8 cellular contexts compared by ENCODE assay signal in the genomic region with DNA sequence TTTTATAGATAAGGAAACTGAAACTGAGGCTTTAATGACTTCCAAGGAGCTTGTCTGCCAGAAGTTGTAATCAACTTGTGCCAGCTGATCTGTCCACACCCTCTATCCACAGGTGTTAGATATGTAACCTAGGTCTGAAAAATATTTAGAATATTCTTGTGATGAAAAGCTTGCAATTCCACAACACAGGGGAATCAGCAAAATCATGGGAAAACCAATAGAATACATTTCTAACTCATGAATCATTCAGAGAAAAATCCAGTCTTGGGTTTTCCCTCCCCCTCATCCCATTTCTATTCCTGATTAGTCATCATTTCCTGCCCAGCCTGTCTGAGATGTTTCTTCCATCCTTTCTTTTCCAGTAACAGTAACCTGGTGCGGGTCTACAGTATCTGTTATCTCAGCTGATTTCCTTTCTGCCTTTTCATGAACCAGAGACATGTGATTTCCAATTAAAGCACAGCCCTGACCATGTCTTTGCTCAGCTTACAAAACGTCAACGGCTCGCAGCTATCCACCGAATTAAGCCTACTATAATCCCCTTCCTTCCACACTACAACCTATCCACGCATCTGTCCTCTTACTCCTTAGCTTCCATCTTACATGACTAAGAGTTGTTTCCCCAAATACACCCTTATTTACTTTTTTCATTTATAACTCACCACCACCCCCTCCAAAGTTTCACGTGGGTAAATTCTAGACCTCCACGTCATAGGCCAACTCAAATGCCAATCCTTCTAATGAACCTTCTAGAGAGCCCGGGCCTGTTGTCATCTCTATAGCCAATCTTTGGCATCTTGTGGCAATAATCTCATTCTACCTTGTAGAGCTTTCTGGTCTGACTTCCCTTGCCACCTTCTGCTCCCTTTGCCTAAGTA. TPM values are rescaled to one million over a fixed set of nuclear protein-coding genes. Genes with fewer than 3 reads are reported as not detected.
A peak's percentile ranks its signal among the peaks of the same experiment; 100 is the strongest.
DNase-seq lines count a peak whose midpoint lies in the region; ATAC-seq and TF ChIP-seq lines count a peak whose summit lies in the region.

No MANE protein-coding gene starts in this region.

- H3K27ac ChIP-seq in WERI-Rb-1 (peak overlapping the region; percentile 99), esophagus squamous epithelium (peak overlapping the region; percentile 86 to 94 (median 92))

- intact Hi-C loops in esophagus squamous epithelium (cut with DNase I): no loop called here
- intact Hi-C loops in natural killer cell (cut with micrococcal nuclease): loop anchor here (1.0 to 2.0 kb wide), 3 partner anchors 69 to 286 kb away; a partner anchor contains a TSS

- no peak for TF ChIP-seq POLR2A in esophagus squamous epithelium (IDR thresholded peaks at IDR 0.05)

- no peaks in the 10 kb centered on the region for H3K9me3 Mint-ChIP-seq in natural killer cell

- TF ChIP-seq CTCF in WERI-Rb-1 (IDR thresholded peaks at IDR 0.05; ENCODE audit: low read depth, low read length) (no peak), esophagus squamous epithelium (IDR thresholded peaks at IDR 0.05) (no peak), natural killer cell (IDR thresholded peaks at IDR 0.05) (no peak)

- H3K36me3 Mint-ChIP-seq in natural killer cell: no peaks in the 10 kb centered on the region

- peaks cover 0 to 4% of the 10 kb centered on the region in 2 donors for H3K27me3 Mint-ChIP-seq in natural killer cell (ENCODE audit: low read depth in 2 of 2)

- H3K27ac Mint-ChIP-seq in natural killer cell: peak overlapping the region; percentile 88 to 98

- H3K4me1 ChIP-seq in esophagus squamous epithelium: peaks cover 12 to 50% (median 21%) of the 10 kb centered on the region in 3 donors

- 5 to 9% methylated on average over 9 of the region's 9 CpGs for WGBS in esophagus squamous epithelium, 2 donors

- DNase-seq in DMS53 (lab: John Stamatoyannopoulos, UW): peak; percentile 73
- peak; percentile 92 for DNase-seq in HS-5 (ENCODE audit: low read depth)
- DNase-seq in WERI-Rb-1: peak; percentile 68
- no peak for DNase-seq in esophagus squamous epithelium (lab: John Stamatoyannopoulos, UW)
- DNase-seq in natural killer cell: no peak
- no peak for DNase-seq in NCI-H1930 (lab: John Stamatoyannopoulos, UW)

- H3K36me3 ChIP-seq in WERI-Rb-1 (peaks cover 24% of the 10 kb centered on the region), esophagus squamous epithelium (no peaks in the 10 kb centered on the region)

- ATAC-seq in GM19351 (IDR thresholded peaks at IDR 0.05; ENCODE audit: unreplicated experiment) (peak; percentile 10), natural killer cell (peak; percentile 5 to 13 (median 7)), GM18520 (IDR thresholded peaks at IDR 0.05; ENCODE audit: unreplicated experiment) (no peak)

- H3K9me3 ChIP-seq in WERI-Rb-1 (ENCODE audit: severe bottlenecking): no peaks in the 10 kb centered on the region
- H3K9me3 ChIP-seq in esophagus squamous epithelium: no peaks in the 10 kb centered on the region

- H3K4me3 ChIP-seq in WERI-Rb-1 (ENCODE audit: low read depth, low read length) (peak overlapping the region; percentile 96), esophagus squamous epithelium (peak overlapping the region; percentile 55 to 93 (median 80))

- H3K27me3 ChIP-seq in WERI-Rb-1 (ENCODE audit: insufficient read depth, low read depth, severe bottlenecking) (no peaks in the 10 kb centered on the region), esophagus squamous epithelium (no peaks in the 10 kb centered on the region)

- peaks cover 10 to 11% of the 10 kb centered on the region in 2 donors for H3K4me1 Mint-ChIP-seq in natural killer cell

- H3K4me3 Mint-ChIP-seq in natural killer cell: peak overlapping the region; percentile 94

RNA-seq across cellular contexts. Expression of a gene that starts 1.0 kb away (rescaled TPM):
- total RNA-seq in esophagus squamous epithelium (10 to 100 TPM in 1 of 4 donors, 1 to 10 TPM in 3; 4.4 to 19.0 (median 6.9) TPM), natural killer cell (10 to 100 TPM; 17.6 to 28.5 (median 20.9) TPM)

Comparison
In these comparisons a context has a peak if more than half of its experiments do, and no peak if none do; other contexts are left out.
1. DNase-seq: peak in DMS53 (single experiment), HS-5 (single experiment) and WERI-Rb-1 (single experiment); none in esophagus squamous epithelium (single experiment), natural killer cell (single experiment) and NCI-H1930 (0 of 2).